In the genomic region with DNA sequence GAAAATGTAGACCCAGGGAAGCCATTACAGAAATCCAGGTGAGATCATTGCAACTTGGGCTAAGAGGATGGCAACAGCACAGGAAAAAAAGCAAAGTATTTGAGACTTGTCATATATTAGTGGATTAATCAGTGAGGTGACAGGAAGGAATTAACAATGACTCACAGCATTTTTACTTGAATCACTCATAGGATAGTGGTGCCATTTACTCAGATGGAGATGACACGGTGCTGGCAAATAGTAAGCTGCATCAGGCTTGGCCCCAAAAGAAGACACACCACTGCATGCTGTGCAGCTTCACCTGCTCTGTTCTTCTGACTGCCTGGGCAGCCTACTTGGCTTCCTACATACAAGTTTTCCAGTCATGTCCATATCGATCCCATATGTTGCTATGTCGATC, we compare ENCODE assay signal across 8 cellular contexts.
DNase-seq lines count a peak whose midpoint lies in the region; ATAC-seq and TF ChIP-seq lines count a peak whose summit lies in the region.

No MANE protein-coding gene starts in this region.

- no peak for TF ChIP-seq CTCF in kidney epithelial cell (IDR thresholded peaks at IDR 0.05; ENCODE audit: insufficient read depth, low read length, poor library complexity, severe bottlenecking)

- H3K36me3 ChIP-seq in kidney epithelial cell (ENCODE audit: control insufficient read depth, insufficient read depth, low read length), result no peaks in the 10 kb centered on the region

- no peak overlapping the region for H3K4me3 ChIP-seq in kidney epithelial cell (ENCODE audit: low read depth, low read length)

- ATAC-seq in GM19324 (IDR thresholded peaks at IDR 0.05; ENCODE audit: low FRiP score, unreplicated experiment) (peak; percentile 39), SK-N-SH treated with all-trans-retinoic acid at 6 μM for 48 hours (peak; percentile 43; the same call in 1 of the 3 replicates), GM19467 (IDR thresholded peaks at IDR 0.05; ENCODE audit: unreplicated experiment) (no peak), GM21528 (IDR thresholded peaks at IDR 0.05; ENCODE audit: low FRiP score, unreplicated experiment) (no peak)

- H3K27me3 ChIP-seq in kidney epithelial cell (ENCODE audit: control insufficient read depth, insufficient read depth, low read length), result no peaks in the 10 kb centered on the region

- DNase-seq in AG08395 (ENCODE audit: low spot score), result peak; percentile 36
- peak; percentile 41 for DNase-seq in kidney epithelial cell (ENCODE audit: low read depth)
- no peak for DNase-seq in GOT3 (lab: John Stamatoyannopoulos, UW)
- DNase-seq in SIG-M5 treated with dmso at 0.1 percent for 504 hours (lab: John Stamatoyannopoulos, UW; ENCODE audit: unreplicated experiment), result no peak

TF ChIP-seq in SK-N-SH treated with all-trans-retinoic acid at 6 μM for 48 hours, 23 proteins besides CTCF, POLR2A, EP300 and RAD21:
- no peak for TF ChIP-seq PATZ1 (CRISPR knock-in tag; IDR thresholded peaks at IDR 0.05; ENCODE audit: borderline replicate concordance)
- no peak for TF ChIP-seq TCF4 (CRISPR knock-in tag; IDR thresholded peaks at IDR 0.05; ENCODE audit: borderline replicate concordance)
- TF ChIP-seq ZFP3 (CRISPR knock-in tag; IDR thresholded peaks at IDR 0.05), result no peak
- no peak for TF ChIP-seq TSHZ2 (CRISPR knock-in tag; IDR thresholded peaks at IDR 0.05)
- TF ChIP-seq BACH2 (CRISPR knock-in tag; IDR thresholded peaks at IDR 0.05; ENCODE audit: borderline replicate concordance), result no peak
- no peak for TF ChIP-seq ISL1 (CRISPR knock-in tag; IDR thresholded peaks at IDR 0.05)
- no peak for TF ChIP-seq ZNF565 (CRISPR knock-in tag; conservative IDR thresholded peaks at IDR 0.05; ENCODE audit: low read depth)
- no peak for TF ChIP-seq SNAI2 (CRISPR knock-in tag; IDR thresholded peaks at IDR 0.05)
- TF ChIP-seq ZNF70 (CRISPR knock-in tag; IDR thresholded peaks at IDR 0.05), result no peak
- no peak for TF ChIP-seq ZC3H10 (CRISPR knock-in tag; IDR thresholded peaks at IDR 0.05)
- no peak for TF ChIP-seq TOX (CRISPR knock-in tag; IDR thresholded peaks at IDR 0.05; ENCODE audit: borderline replicate concordance)
- TF ChIP-seq RARB (CRISPR knock-in tag; IDR thresholded peaks at IDR 0.05), result no peak
- TF ChIP-seq ZFP30 (CRISPR knock-in tag; IDR thresholded peaks at IDR 0.05), result no peak
- TF ChIP-seq CSDC2 (CRISPR knock-in tag; IDR thresholded peaks at IDR 0.05), result no peak
- no peak for TF ChIP-seq ARNTL (CRISPR knock-in tag; IDR thresholded peaks at IDR 0.05; ENCODE audit: borderline replicate concordance, low read depth)
- TF ChIP-seq GLIS3 (CRISPR knock-in tag; IDR thresholded peaks at IDR 0.05), result no peak
- TF ChIP-seq, protein P1, sequence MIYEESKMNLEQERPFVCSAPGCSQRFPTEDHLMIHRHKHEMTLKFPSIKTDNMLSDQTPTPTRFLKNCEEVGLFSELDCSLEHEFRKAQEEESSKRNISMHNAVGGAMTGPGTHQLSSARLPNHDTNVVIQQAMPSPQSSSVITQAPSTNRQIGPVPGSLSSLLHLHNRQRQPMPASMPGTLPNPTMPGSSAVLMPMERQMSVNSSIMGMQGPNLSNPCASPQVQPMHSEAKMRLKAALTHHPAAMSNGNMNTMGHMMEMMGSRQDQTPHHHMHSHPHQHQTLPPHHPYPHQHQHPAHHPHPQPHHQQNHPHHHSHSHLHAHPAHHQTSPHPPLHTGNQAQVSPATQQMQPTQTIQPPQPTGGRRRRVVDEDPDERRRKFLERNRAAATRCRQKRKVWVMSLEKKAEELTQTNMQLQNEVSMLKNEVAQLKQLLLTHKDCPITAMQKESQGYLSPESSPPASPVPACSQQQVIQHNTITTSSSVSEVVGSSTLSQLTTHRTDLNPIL (CRISPR knock-in tag; IDR thresholded peaks at IDR 0.05; ENCODE audit: low read depth), result no peak
- TF ChIP-seq ESRRG (CRISPR knock-in tag; IDR thresholded peaks at IDR 0.05), result no peak
- no peak for TF ChIP-seq PPARA (CRISPR knock-in tag; IDR thresholded peaks at IDR 0.05; ENCODE audit: borderline replicate concordance)
- TF ChIP-seq, protein P2, sequence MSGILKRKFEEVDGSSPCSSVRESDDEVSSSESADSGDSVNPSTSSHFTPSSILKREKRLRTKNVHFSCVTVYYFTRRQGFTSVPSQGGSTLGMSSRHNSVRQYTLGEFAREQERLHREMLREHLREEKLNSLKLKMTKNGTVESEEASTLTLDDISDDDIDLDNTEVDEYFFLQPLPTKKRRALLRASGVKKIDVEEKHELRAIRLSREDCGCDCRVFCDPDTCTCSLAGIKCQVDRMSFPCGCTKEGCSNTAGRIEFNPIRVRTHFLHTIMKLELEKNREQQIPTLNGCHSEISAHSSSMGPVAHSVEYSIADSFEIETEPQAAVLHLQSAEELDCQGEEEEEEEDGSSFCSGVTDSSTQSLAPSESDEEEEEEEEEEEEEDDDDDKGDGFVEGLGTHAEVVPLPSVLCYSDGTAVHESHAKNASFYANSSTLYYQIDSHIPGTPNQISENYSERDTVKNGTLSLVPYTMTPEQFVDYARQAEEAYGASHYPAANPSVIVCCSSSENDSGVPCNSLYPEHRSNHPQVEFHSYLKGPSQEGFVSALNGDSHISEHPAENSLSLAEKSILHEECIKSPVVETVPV (CRISPR knock-in tag; IDR thresholded peaks at IDR 0.05), result no peak

Comparison
In these comparisons a context has a peak if more than half of its experiments do, and no peak if none do; other contexts are left out.
1. DNase-seq: peak in AG08395 (single experiment) and kidney epithelial cell (single experiment); none in GOT3 (single experiment) and SIG-M5 treated with dmso at 0.1 percent for 504 hours (single experiment).
2. ATAC-seq: peak in GM19324 (single experiment) and SK-N-SH treated with all-trans-retinoic acid at 6 μM for 48 hours (single experiment); none in GM19467 (single experiment) and GM21528 (single experiment).